Comparison of ENCODE assay signal across 8 cellular contexts in genomic region chr3:152471814-152472605, GRCh38.
DNase-seq lines count a peak whose midpoint lies in the region; ATAC-seq and TF ChIP-seq lines count a peak whose summit lies in the region.

No MANE protein-coding gene starts in this region.

- TF ChIP-seq POLR2A in heart left ventricle (IDR thresholded peaks at IDR 0.05): no peak

- peak overlapping the region in 2 of 12 donors; percentile 15 to 39 for H3K27ac ChIP-seq in heart left ventricle

- H3K36me3 ChIP-seq in heart left ventricle: peaks cover 0 to under 1% (median 0%) of the 10 kb centered on the region in 9 donors

- H3K4me3 Mint-ChIP-seq in activated naive CD8-positive, alpha-beta T cell: peak overlapping the region; percentile 81

- TF ChIP-seq RAD21 in Ishikawa (IDR thresholded peaks at IDR 0.05; ENCODE audit: low read depth): peak; percentile 52

- H3K9me3 Mint-ChIP-seq in activated naive CD8-positive, alpha-beta T cell (ENCODE audit: low read depth): no peaks in the 10 kb centered on the region

- no peak for TF ChIP-seq EP300 in Ishikawa (IDR thresholded peaks at IDR 0.05; ENCODE audit: borderline replicate concordance)

- H3K4me1 Mint-ChIP-seq in activated naive CD8-positive, alpha-beta T cell (ENCODE audit: low read depth): peaks cover 23% of the 10 kb centered on the region

- ATAC-seq in GM21447 (IDR thresholded peaks at IDR 0.05; ENCODE audit: unreplicated experiment): peak; percentile 60
- peak; percentile 65 to 77 (median 66) for ATAC-seq in heart left ventricle

- H3K27me3 Mint-ChIP-seq in activated naive CD8-positive, alpha-beta T cell: no peaks in the 10 kb centered on the region

- peak overlapping the region in 9 of 12 donors; percentile 12 to 48 (median 42) for H3K4me3 ChIP-seq in heart left ventricle

- DNase-seq in DMS53 (lab: John Stamatoyannopoulos, UW): peak; percentile 72
- peak; percentile 20 for DNase-seq in SKM-1 treated with dmso at 0.1 percent for 144 hours (lab: John Stamatoyannopoulos, UW; ENCODE audit: unreplicated experiment)
- peak in 4 of 5 donors; percentile 42 to 68 (median 60) for DNase-seq in heart left ventricle
- peak; percentile 44 for DNase-seq in retina
- DNase-seq in 8988T: no peak

- 26 to 34% (median 33%) methylated on average over 15 of the region's 15 CpGs for WGBS in heart left ventricle, 4 donors

- TF ChIP-seq CTCF in heart left ventricle (IDR thresholded peaks at IDR 0.05): peak; percentile 55 to 84 (median 74)

- H3K4me1 ChIP-seq in heart left ventricle: peaks cover 0 to 10% (median 0%) of the 10 kb centered on the region in 12 donors

- no peaks in the 10 kb centered on the region for H3K27me3 ChIP-seq in heart left ventricle

- peak overlapping the region; percentile 80 for H3K27ac Mint-ChIP-seq in activated naive CD8-positive, alpha-beta T cell

- H3K9me3 ChIP-seq in heart left ventricle: peaks cover 0 to 15% (median 5%) of the 10 kb centered on the region in 12 donors

- intact Hi-C loops in heart left ventricle (cut with DNase I): loop anchor here in 8 of 10 donors (2.0 to 10.0 kb wide), 9 partner anchors 50 to 400 kb away; no protein-coding TSS in a partner anchor

- no peaks in the 10 kb centered on the region for H3K36me3 Mint-ChIP-seq in activated naive CD8-positive, alpha-beta T cell

TF ChIP-seq in Ishikawa, 13 proteins besides CTCF, POLR2A, EP300 and RAD21:
- TF ChIP-seq YY1 (IDR thresholded peaks at IDR 0.05; ENCODE audit: low read depth): no peak
- TF ChIP-seq CREB1 (IDR thresholded peaks at IDR 0.05; ENCODE audit: low read depth): no peak
- TF ChIP-seq, protein P1, sequence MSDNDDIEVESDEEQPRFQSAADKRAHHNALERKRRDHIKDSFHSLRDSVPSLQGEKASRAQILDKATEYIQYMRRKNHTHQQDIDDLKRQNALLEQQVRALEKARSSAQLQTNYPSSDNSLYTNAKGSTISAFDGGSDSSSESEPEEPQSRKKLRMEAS (IDR thresholded peaks at IDR 0.05): no peak
- no peak for TF ChIP-seq ZBTB7A (IDR thresholded peaks at IDR 0.05; ENCODE audit: low read depth)
